ENCODE assay signal across 20 cellular contexts in the genomic region with DNA sequence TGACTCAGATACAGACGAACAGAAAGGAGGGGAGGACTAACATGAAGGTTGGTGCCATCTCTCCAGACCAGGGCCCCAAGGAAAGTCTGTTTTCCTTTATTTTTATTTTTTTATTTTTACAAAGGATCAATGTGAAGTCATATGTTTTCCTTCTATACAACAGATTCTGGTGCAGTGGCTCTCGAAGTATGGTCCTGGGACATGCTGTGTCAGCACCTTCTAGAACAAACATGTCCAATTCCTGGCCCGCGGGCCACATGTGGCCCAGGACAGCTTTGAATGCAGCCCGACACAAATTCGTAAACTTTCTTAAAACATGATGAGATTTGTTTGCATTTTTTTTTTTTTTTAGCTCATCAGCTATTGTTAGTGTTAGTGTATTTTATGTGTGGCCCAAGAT.
DNase-seq lines count a peak whose midpoint lies in the region; ATAC-seq, FAIRE-seq and TF ChIP-seq lines count a peak whose summit lies in the region.
"Had no signal": no experiment of that assay in that cellular context is flagged by ENCODE, and none has a peak within 500 bp of the region (broad histone marks: within the 10 kb centered on the region; RNA-seq: fewer than 3 reads in every experiment).

No MANE protein-coding gene starts in this region.

- H3K4me2 ChIP-seq in HepG2 (ENCODE audit: low read depth, low read length) = no peak overlapping the region
- H3K4me2 ChIP-seq: GM23338 had no signal

- ATAC-seq in HepG2 = no peak
- ATAC-seq in right lobe of liver = no peak
- no peak for ATAC-seq in GM21447 (IDR thresholded peaks at IDR 0.05; ENCODE audit: unreplicated experiment)
- ATAC-seq: GM12878, GM23338, HCT116 had no signal

- POLR2A ChIA-PET in HepG2 (lab: Yijun Ruan, JAX) = no interaction called here

- H3K27ac Mint-ChIP-seq in nephron = peak overlapping the region; percentile 74 to 100 (median 75)
- H3K27ac Mint-ChIP-seq: GM23338 had no signal

- BruUV-seq in HepG2 (replicated peaks; lab: Mats Ljungman, UMichigan) = no TSS peak

- no peak for TF ChIP-seq RAD21 in HepG2 (CRISPR knock-in tag; IDR thresholded peaks at IDR 0.05)

- peaks cover 3% of the 10 kb centered on the region for H3K36me3 Mint-ChIP-seq in nephron (ENCODE audit: low read depth)
- H3K36me3 Mint-ChIP-seq: CD4-positive, alpha-beta memory T cell had no signal

- in situ Hi-C loops in HepG2 (cut with HindIII; ENCODE audit: extremely low pct_ligation_motif_present, low pct_unique_long_range_greater_than_20kb) = loop anchor here (5.0 to 10.0 kb wide), 2 partner anchors 317 to 475 kb away; no protein-coding TSS in a partner anchor

- no peak overlapping the region for H3K4me3 ChIP-seq in HepG2 (replicated peaks in 1 of 3; ENCODE audit: insufficient read depth in 1 of 3, low read depth in 2 of 3, low read length in 3 of 3)
- H3K4me3 ChIP-seq in right lobe of liver = no peak overlapping the region
- H3K4me3 ChIP-seq in kidney (ENCODE audit: low read length in 2 of 2) = no peak overlapping the region
- H3K4me3 ChIP-seq: GM12878, GM23338 had no signal

- TF ChIP-seq POLR2A in HepG2 (IDR thresholded peaks at IDR 0.05; ENCODE audit: insufficient read depth in 1 of 2, low read depth in 2 of 2, low read length in 2 of 2) (no peak), right lobe of liver (IDR thresholded peaks at IDR 0.05) (no peak)

- H3K79me2 ChIP-seq in HepG2 (ENCODE audit: insufficient read depth, low read length) = no peaks in the 10 kb centered on the region

- H3K9ac ChIP-seq in HepG2 (ENCODE audit: insufficient read depth, low read depth, low read length) (no peak overlapping the region), kidney (ENCODE audit: low read length in 2 of 2) (no peak overlapping the region)

- H3K4me3 Mint-ChIP-seq in nephron = no peak overlapping the region
- H3K4me3 Mint-ChIP-seq: CD4-positive, alpha-beta memory T cell; GM23338; H9 had no signal

- H3K4me1 ChIP-seq in HepG2 (ENCODE audit: insufficient read depth, low read length) (peaks cover 36% of the 10 kb centered on the region), right lobe of liver (no peaks in the 10 kb centered on the region), kidney (ENCODE audit: control insufficient read depth in 1 of 2, insufficient read depth in 1 of 2, low read depth in 1 of 2, low read length in 2 of 2) (peaks cover 11 to 12% of the 10 kb centered on the region in 2 donors)

- H3K9me3 Mint-ChIP-seq in nephron = no peaks in the 10 kb centered on the region
- H3K9me3 Mint-ChIP-seq: CD4-positive, alpha-beta memory T cell; GM23338; H9 had no signal

- WGBS in HepG2 (ENCODE audit: low lambda C conversion rate) = 59% methylated on average over 6 of the region's 6 CpGs
- WGBS in right lobe of liver (ENCODE audit: insufficient coverage, low coverage, low lambda C conversion rate, missing lambda C conversion rate) = 80% methylated on average over 6 of the region's 6 CpGs

- H3K4me1 Mint-ChIP-seq in nephron = peaks cover 75% of the 10 kb centered on the region
- H3K4me1 Mint-ChIP-seq: CD4-positive, alpha-beta memory T cell; GM23338 had no signal

- no peak overlapping the region for H2AFZ ChIP-seq in HepG2 (ENCODE audit: low read length)
- H2AFZ ChIP-seq: GM23338 had no signal

- intact Hi-C loops in HepG2 (cut with micrococcal nuclease; ENCODE audit: unreplicated experiment) = loop anchor here (2.0 kb wide), 1 partner anchor 261 kb away; no protein-coding TSS in a partner anchor
- intact Hi-C loops in right lobe of liver (cut with DNase I) = no loop called here
- intact Hi-C loops in kidney (cut with DNase I) = no loop called here

- FAIRE-seq in HepG2 (lab: Jason Lieb, UNC) (no peak), RCC 7860 (lab: Jason Lieb, UNC) (no peak), kidney (lab: Jason Lieb, UNC) (no peak)
- FAIRE-seq: A204.1, GM19239 had no signal

- H3K27ac ChIP-seq in HepG2 (ENCODE audit: extremely low read length, insufficient read depth, low read length) (no peak overlapping the region), right lobe of liver (no peak overlapping the region), VCaP (peak overlapping the region; percentile 53), kidney (ENCODE audit: low read depth in 2 of 2, low read length in 2 of 2) (no peak overlapping the region)
- H3K27ac ChIP-seq: 22Rv1 had no signal

- H3K27me3 Mint-ChIP-seq in nephron (ENCODE audit: low read depth) = peaks cover 4% of the 10 kb centered on the region
- H3K27me3 Mint-ChIP-seq: CD4-positive, alpha-beta memory T cell had no signal

- TF ChIP-seq EP300 in HepG2 (IDR thresholded peaks at IDR 0.05; ENCODE audit: low read depth in 2 of 2, low read length in 2 of 2) = no peak
- no peak for TF ChIP-seq EP300 in HepG2 (CRISPR knock-in tag; IDR thresholded peaks at IDR 0.05; ENCODE audit: borderline replicate concordance)

- H3K36me3 ChIP-seq in HepG2 (replicated peaks in 1 of 2; ENCODE audit: control insufficient read depth in 1 of 2, insufficient read depth in 2 of 2, low read length in 2 of 2) (no peaks in the 10 kb centered on the region), right lobe of liver (no peaks in the 10 kb centered on the region), kidney (ENCODE audit: control insufficient read depth in 1 of 2, insufficient read depth in 2 of 2, low read length in 2 of 2) (no peaks in the 10 kb centered on the region)

- DNase-seq in HepG2 (ENCODE audit: low spot score) (no peak), right lobe of liver (no peak), RCC 7860 (ENCODE audit: low spot score) (no peak), kidney (no peak)
- DNase-seq: ACHN; C1 segment of cervical spinal cord; Calu3; CD4-positive, alpha-beta memory T cell; DND-41; GDM1; H9 had no signal

- no peaks in the 10 kb centered on the region for H3K27me3 ChIP-seq in HepG2 (ENCODE audit: control insufficient read depth in 1 of 2, insufficient read depth in 2 of 2, low read length in 2 of 2)
- no peaks in the 10 kb centered on the region for H3K27me3 ChIP-seq in right lobe of liver

- CTCF ChIA-PET in HepG2 (lab: Yijun Ruan, JAX; ENCODE audit: low intra/inter-chr PET ratio, low total read pairs) = no interaction called here

- TF ChIP-seq CTCF in HepG2 (CRISPR knock-in tag; IDR thresholded peaks at IDR 0.05) (no peak), right lobe of liver (IDR thresholded peaks at IDR 0.05) (no peak), VCaP (conservative IDR thresholded peaks at IDR 0.05) (no peak), nephron (IDR thresholded peaks at IDR 0.05; ENCODE audit: unreplicated experiment in 3 of 3) (no peak), kidney (IDR thresholded peaks at IDR 0.05; ENCODE audit: borderline replicate concordance, extremely low read depth, insufficient read depth) (no peak)

- H4K20me1 ChIP-seq in HepG2 (ENCODE audit: insufficient read depth, low read length) = no peaks in the 10 kb centered on the region

- H3K9me3 ChIP-seq in HepG2 (ENCODE audit: low read length) = no peaks in the 10 kb centered on the region
- no peaks in the 10 kb centered on the region for H3K9me3 ChIP-seq in right lobe of liver
- no peaks in the 10 kb centered on the region for H3K9me3 ChIP-seq in kidney (ENCODE audit: control insufficient read depth in 1 of 2, low read length in 2 of 2)

TF ChIP-seq in HepG2, 621 proteins besides CTCF, POLR2A, EP300 and RAD21:
- peak; percentile 47 to 55; a peak in 3 of 4 replicates for TF ChIP-seq MAFK (conservative IDR thresholded peaks at IDR 0.05 in 1 of 2, IDR thresholded peaks at IDR 0.05 in 1 of 2; ENCODE audit: low read length in 2 of 2)
- 0 out of 2 replicates have a peak, but pooled peaks have one; percentile 10 for TF ChIP-seq MAFF (IDR thresholded peaks at IDR 0.05; ENCODE audit: low read depth, low read length)
- no peak for TF ChIP-seq HIC2 (CRISPR knock-in tag; IDR thresholded peaks at IDR 0.05; ENCODE audit: low read depth)
